18 cellular contexts compared by ENCODE assay signal in the genomic region with DNA sequence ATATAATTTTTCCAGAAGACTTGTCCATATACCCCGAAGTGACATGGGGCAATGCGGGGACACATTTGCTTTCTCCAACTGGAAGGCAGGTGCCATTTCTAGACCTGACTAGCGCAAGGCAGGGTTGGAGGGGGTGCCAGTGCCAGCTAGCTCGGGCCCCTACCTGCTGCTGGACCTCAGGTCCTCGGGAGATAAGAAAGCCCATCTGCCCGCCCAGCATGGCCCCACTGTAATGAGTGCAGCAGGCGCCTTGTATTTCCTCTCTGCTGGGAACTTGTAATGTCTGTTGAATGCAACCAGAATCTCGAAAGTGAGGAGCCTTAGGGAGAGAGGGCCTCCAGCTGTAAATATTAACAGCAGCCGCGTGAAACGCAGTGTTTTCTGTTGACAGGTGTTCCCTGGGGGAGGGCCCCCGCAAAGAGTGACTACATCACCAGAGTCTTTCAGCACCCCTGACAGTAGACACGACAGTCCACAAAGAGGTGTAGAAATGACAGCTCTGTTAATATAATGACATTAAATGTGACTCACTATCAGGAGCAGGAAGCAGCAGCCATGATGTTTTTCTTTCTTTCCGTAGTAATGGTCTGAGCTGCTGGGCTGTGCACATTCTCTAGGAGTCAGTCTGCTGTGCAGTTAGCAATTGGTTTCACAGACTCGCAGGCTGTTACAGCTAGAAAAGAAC. TPM values are rescaled to one million over a fixed set of nuclear protein-coding genes. Genes with fewer than 3 reads are reported as not detected.
DNase-seq lines count a peak whose midpoint lies in the region; ATAC-seq and TF ChIP-seq lines count a peak whose summit lies in the region.
"Had no signal": no experiment of that assay in that cellular context is flagged by ENCODE, and none has a peak within 500 bp of the region (broad histone marks: within the 10 kb centered on the region; RNA-seq: fewer than 3 reads in every experiment).

No MANE protein-coding gene starts in this region.

- H3K27me3 Mint-ChIP-seq in mesothelial cell of epicardium (ENCODE audit: low read depth), result no peaks in the 10 kb centered on the region

- DNase-seq in AG08395 (ENCODE audit: low spot score) (peak; percentile 18), GM03348 (ENCODE audit: low spot score) (peak; percentile 23), astrocyte of the spinal cord (ENCODE audit: low read depth, low spot score) (peak; percentile 23), left kidney (ENCODE audit: low read depth, low spot score) (peak; percentile 57), mesothelial cell of epicardium (ENCODE audit: low spot score in 2 of 2, unreplicated experiment in 2 of 2) (no peak)
- DNase-seq in stimulated activated CD4-positive, alpha-beta T cell treated with anti-CD3 and anti-CD28 coated beads, Interleukin-2, amount 100 ng/mL, for 24 hours, result no peak
- DNase-seq: activated B cell treated with CpG ODN at 0.5 μM for 24 hours; activated T-cell treated with anti-CD3 and anti-CD28 coated beads for 4 hours; adrenal gland; CD4-positive, alpha-beta T cell; effector CD4-positive, alpha-beta T cell; glutamatergic neuron; GOT3; NCI-H1436; psoas muscle; stomach had no signal

- TF ChIP-seq CTCF in astrocyte of the spinal cord (IDR thresholded peaks at IDR 0.05; ENCODE audit: low read depth, low read length) (no peak), mesothelial cell of epicardium (IDR thresholded peaks at IDR 0.05; ENCODE audit: unreplicated experiment) (no peak)

- no peaks in the 10 kb centered on the region for H3K9me3 Mint-ChIP-seq in mesothelial cell of epicardium
- H3K9me3 Mint-ChIP-seq: activated B cell treated with CpG ODN at 0.5 μM for 24 hours; CD4-positive, alpha-beta T cell had no signal

- in situ Hi-C loops in astrocyte of the spinal cord (cut with HindIII; ENCODE audit: low sequenced_read_pairs), result no loop called here

- H3K4me3 Mint-ChIP-seq in mesothelial cell of epicardium, result no peak overlapping the region
- H3K4me3 Mint-ChIP-seq: activated B cell treated with CpG ODN at 0.5 μM for 24 hours; CD4-positive, alpha-beta T cell had no signal

- H3K4me3 ChIP-seq in astrocyte of the spinal cord (ENCODE audit: low read depth, low read length), result no peak overlapping the region
- H3K4me3 ChIP-seq: adrenal gland, psoas muscle, stomach had no signal

- no peaks in the 10 kb centered on the region for H3K36me3 Mint-ChIP-seq in mesothelial cell of epicardium

- no peak for ATAC-seq in HG02938 (IDR thresholded peaks at IDR 0.05; ENCODE audit: unreplicated experiment)
- ATAC-seq in HG03097 (IDR thresholded peaks at IDR 0.05; ENCODE audit: low FRiP score, unreplicated experiment), result no peak
- ATAC-seq: psoas muscle had no signal

- peaks cover 9% of the 10 kb centered on the region for H3K4me1 Mint-ChIP-seq in mesothelial cell of epicardium
- H3K4me1 Mint-ChIP-seq: activated B cell treated with CpG ODN at 0.5 μM for 24 hours had no signal

- no peak overlapping the region for H3K27ac Mint-ChIP-seq in mesothelial cell of epicardium
- H3K27ac Mint-ChIP-seq: activated B cell treated with CpG ODN at 0.5 μM for 24 hours; CD4-positive, alpha-beta T cell had no signal

RNA-seq across cellular contexts. Expression of a gene that starts 58.8 kb away (rescaled TPM):
- 18.0 to 19.4 TPM (median 18.9 TPM) in 3 replicates for total RNA-seq in mesothelial cell of epicardium

Comparison
In these comparisons a context has a peak if more than half of its experiments do, and no peak if none do; other contexts are left out.
1. DNase-seq: peak in AG08395 (single experiment), GM03348 (single experiment), astrocyte of the spinal cord (single experiment) and left kidney (single experiment); none in mesothelial cell of epicardium (0 of 2) and stimulated activated CD4-positive, alpha-beta T cell treated with anti-CD3 and anti-CD28 coated beads, Interleukin-2, amount 100 ng/mL, for 24 hours (0 of 2).